2 cellular contexts compared by ENCODE assay signal in genomic region chr18:70448588-70448987, GRCh38.
TF ChIP-seq lines count a peak whose summit lies in the region.

No MANE protein-coding gene starts in this region.

TF ChIP-seq in A549, 52 proteins besides CTCF, POLR2A, EP300 and RAD21 (continued from another document):
- TF ChIP-seq RNF2 (IDR thresholded peaks at IDR 0.05; ENCODE audit: borderline replicate concordance, low read depth) (no peak), REST (IDR thresholded peaks at IDR 0.05) (no peak), ZNF302 (CRISPR knock-in tag; IDR thresholded peaks at IDR 0.05) (no peak), NPAS2 (CRISPR knock-in tag; IDR thresholded peaks at IDR 0.05; ENCODE audit: borderline replicate concordance) (no peak), KDM1A (IDR thresholded peaks at IDR 0.05; ENCODE audit: low read depth) (no peak), POLR2AphosphoS2 (conservative IDR thresholded peaks at IDR 0.05; ENCODE audit: low read length) (no peak)

TF ChIP-seq in K562, 482 proteins besides CTCF, POLR2A, EP300 and RAD21 (continued from another document and continues in another):
- no peak for TF ChIP-seq ARID3B (CRISPR knock-in tag; IDR thresholded peaks at IDR 0.05; ENCODE audit: borderline replicate concordance)
- TF ChIP-seq HIVEP1 (CRISPR knock-in tag; IDR thresholded peaks at IDR 0.05): no peak
- TF ChIP-seq POLR2H (tag; IDR thresholded peaks at IDR 0.05; ENCODE audit: low read depth): no peak
- TF ChIP-seq CXXC5 (CRISPR knock-in tag; IDR thresholded peaks at IDR 0.05): 0 out of 2 replicates have a peak, but pooled peaks have one; percentile 19
- TF ChIP-seq MECOM (CRISPR knock-in tag; IDR thresholded peaks at IDR 0.05): peak; percentile 54; the same call in 1 of the 2 replicates
- peak in 1 of 2 experiments; percentile 44; a peak in 1 of 4 replicates for TF ChIP-seq HDAC1 (IDR thresholded peaks at IDR 0.05)
- TF ChIP-seq SIN3A (IDR thresholded peaks at IDR 0.05; ENCODE audit: borderline replicate concordance in 2 of 2, control insufficient read depth in 1 of 2, low read depth in 2 of 2, low read length in 2 of 2): no peak
- no peak for TF ChIP-seq ZNF277 (CRISPR knock-in tag; IDR thresholded peaks at IDR 0.05; ENCODE audit: borderline replicate concordance)
- TF ChIP-seq MEIS2 (IDR thresholded peaks at IDR 0.05; ENCODE audit: partially characterized antibody): no peak
- peak; percentile 56; the same call in 1 of the 2 replicates for TF ChIP-seq SMARCE1 (IDR thresholded peaks at IDR 0.05)
- TF ChIP-seq PML (IDR thresholded peaks at IDR 0.05; ENCODE audit: low read length): peak; percentile 89
- peak; percentile 20; the same call in 1 of the 2 replicates for TF ChIP-seq JUND (IDR thresholded peaks at IDR 0.05; ENCODE audit: borderline replicate concordance, low read depth, low read length)
- no peak for TF ChIP-seq JUND (tag; IDR thresholded peaks at IDR 0.05; ENCODE audit: borderline replicate concordance, low read depth, low read length)
- no peak for TF ChIP-seq U2AF2 (optimal IDR thresholded peaks at IDR 0.05; ENCODE audit: low read depth, low read length)
- peak; percentile 56 for TF ChIP-seq FOSL1 (tag; conservative IDR thresholded peaks at IDR 0.05)
- TF ChIP-seq KDM5B (IDR thresholded peaks at IDR 0.05; ENCODE audit: insufficient replicate concordance, low read depth, low read length): no peak
- no peak for TF ChIP-seq THAP7 (CRISPR knock-in tag; IDR thresholded peaks at IDR 0.05)
- TF ChIP-seq ZNF143 (CRISPR knock-in tag; IDR thresholded peaks at IDR 0.05): no peak
- TF ChIP-seq CTBP1 (IDR thresholded peaks at IDR 0.05; ENCODE audit: borderline replicate concordance): peak; percentile 69; the same call in 1 of the 2 replicates
- peak; percentile 66 for TF ChIP-seq DPF2 (IDR thresholded peaks at IDR 0.05)
- no peak for TF ChIP-seq ELK3 (CRISPR knock-in tag; IDR thresholded peaks at IDR 0.05)
- TF ChIP-seq SMAD4 (CRISPR knock-in tag; conservative IDR thresholded peaks at IDR 0.05): peak; percentile 68
- TF ChIP-seq BHLHE40 (IDR thresholded peaks at IDR 0.05; ENCODE audit: low read length): peak; percentile 70
- TF ChIP-seq TAL1 (IDR thresholded peaks at IDR 0.05): peak; percentile 94
- TF ChIP-seq KLF16 (IDR thresholded peaks at IDR 0.05): peak; percentile 67
- no peak for TF ChIP-seq THRAP3 (IDR thresholded peaks at IDR 0.05; ENCODE audit: borderline replicate concordance)
- peak; percentile 63; the same call in 1 of the 2 replicates for TF ChIP-seq PHB2 (IDR thresholded peaks at IDR 0.05; ENCODE audit: low read depth)
- TF ChIP-seq KHSRP (IDR thresholded peaks at IDR 0.05): 0 out of 2 replicates have a peak, but pooled peaks have one; percentile 21
- TF ChIP-seq POLR2B (IDR thresholded peaks at IDR 0.05; ENCODE audit: low read depth, partially characterized antibody): no peak
- TF ChIP-seq PREB (CRISPR knock-in tag; IDR thresholded peaks at IDR 0.05): no peak
- TF ChIP-seq ZMIZ1 (IDR thresholded peaks at IDR 0.05; ENCODE audit: low read depth in 2 of 2, low read length in 2 of 2): peak in 1 of 2 experiments; percentile 74; a peak in 2 of 4 replicates
- TF ChIP-seq FOXM1 (IDR thresholded peaks at IDR 0.05; ENCODE audit: low read depth): peak; percentile 68
- TF ChIP-seq FOXM1 (CRISPR knock-in tag; IDR thresholded peaks at IDR 0.05; ENCODE audit: low read depth): no peak
- no peak for TF ChIP-seq SIN3B (IDR thresholded peaks at IDR 0.05; ENCODE audit: low read depth)
- TF ChIP-seq KDM1A (IDR thresholded peaks at IDR 0.05): peak; percentile 69 to 85
- peak; percentile 91 for TF ChIP-seq ARID1B (IDR thresholded peaks at IDR 0.05)
- TF ChIP-seq HMGN3 (IDR thresholded peaks at IDR 0.05; ENCODE audit: borderline replicate concordance, extremely low read depth, insufficient read length, low read depth, low read length): peak; percentile 19
- 0 out of 2 replicates have a peak, but pooled peaks have one; percentile 33 for TF ChIP-seq HES1 (IDR thresholded peaks at IDR 0.05; ENCODE audit: low read depth)
- TF ChIP-seq CHD1 (IDR thresholded peaks at IDR 0.05; ENCODE audit: low read length): no peak
- TF ChIP-seq HINFP (tag; conservative IDR thresholded peaks at IDR 0.05; ENCODE audit: low read depth): no peak
- peak; percentile 53 to 93; a peak in 3 of 4 replicates for TF ChIP-seq RCOR1 (IDR thresholded peaks at IDR 0.05; ENCODE audit: borderline replicate concordance in 1 of 2, low read depth in 2 of 2, low read length in 2 of 2)
- peak in 1 of 2 experiments; percentile 42; a peak in 1 of 4 replicates for TF ChIP-seq TBL1XR1 (IDR thresholded peaks at IDR 0.05; ENCODE audit: low read length in 2 of 2)
- peak; percentile 63; the same call in 1 of the 2 replicates for TF ChIP-seq POLR2AphosphoS5 (IDR thresholded peaks at IDR 0.05; ENCODE audit: control insufficient read depth, insufficient read depth, low read depth, low read length)
- peak; percentile 91 for TF ChIP-seq TCF3 (CRISPR knock-in tag; IDR thresholded peaks at IDR 0.05)
- TF ChIP-seq RBM17 (IDR thresholded peaks at IDR 0.05; ENCODE audit: borderline replicate concordance, low read depth, low read length): no peak
- TF ChIP-seq MAX (CRISPR knock-in tag; IDR thresholded peaks at IDR 0.05): no peak
- TF ChIP-seq CC2D1A (IDR thresholded peaks at IDR 0.05): 0 out of 2 replicates have a peak, but pooled peaks have one; percentile 21
- peak; percentile 73 for TF ChIP-seq CCNT2 (IDR thresholded peaks at IDR 0.05; ENCODE audit: borderline replicate concordance, extremely low read depth, insufficient read length, low read depth, low read length)
- TF ChIP-seq TARDBP (IDR thresholded peaks at IDR 0.05): no peak
- TF ChIP-seq TEAD4 (IDR thresholded peaks at IDR 0.05; ENCODE audit: low read length): peak; percentile 96
- no peak for TF ChIP-seq TEAD4 (CRISPR knock-in tag; IDR thresholded peaks at IDR 0.05; ENCODE audit: borderline replicate concordance)
- no peak for TF ChIP-seq MNT (conservative IDR thresholded peaks at IDR 0.05)
- TF ChIP-seq CBFA2T2 (conservative IDR thresholded peaks at IDR 0.05): peak; percentile 90
- TF ChIP-seq PHB (CRISPR knock-in tag; IDR thresholded peaks at IDR 0.05): no peak
- peak; percentile 75 for TF ChIP-seq SMARCA4 (IDR thresholded peaks at IDR 0.05)
- TF ChIP-seq MTA2 (IDR thresholded peaks at IDR 0.05; ENCODE audit: low read depth): peak; percentile 88
- TF ChIP-seq CBFA2T3 (IDR thresholded peaks at IDR 0.05): peak; percentile 94
- no peak for TF ChIP-seq HDGF (IDR thresholded peaks at IDR 0.05)
- peak; percentile 61 to 81; a peak in 3 of 4 replicates for TF ChIP-seq TRIM24 (IDR thresholded peaks at IDR 0.05)
- no peak for TF ChIP-seq KLF10 (CRISPR knock-in tag; IDR thresholded peaks at IDR 0.05)
- peak; percentile 81 for TF ChIP-seq STAT5A (IDR thresholded peaks at IDR 0.05; ENCODE audit: borderline replicate concordance, low read length)
- TF ChIP-seq NFIC (IDR thresholded peaks at IDR 0.05): peak; percentile 68
- TF ChIP-seq NCOR1 (IDR thresholded peaks at IDR 0.05): peak; percentile 87
